Comparison of ENCODE assay signal across 18 cellular contexts in genomic region chr2:133140620-133141019, GRCh38.
"Had no signal": no experiment of that assay in that cellular context is flagged by ENCODE, and none has a peak within 500 bp of the region (broad histone marks: within the 10 kb centered on the region; RNA-seq: fewer than 3 reads in every experiment).

No MANE protein-coding gene starts in this region.

- H3K79me2 ChIP-seq: hepatocyte had no signal

- H2AFZ ChIP-seq: hepatocyte had no signal

- H3K27me3 ChIP-seq: breast epithelium, hepatocyte, left lung, tibial artery had no signal

- H3K27ac ChIP-seq: breast epithelium, hepatocyte, left lung, tibial artery had no signal

- H3K9me3 Mint-ChIP-seq: stimulated activated naive B cell treated with anti-CD40 and anti-IgM and Interleukin-4, amounts not matched to agents 10 μg/mL and 1 μg/mL and 100 μg/mL, for 72 hours had no signal

- ATAC-seq: activated CD4-positive, CD25-positive, alpha-beta regulatory T cell treated with anti-CD3 and anti-CD28 coated beads, Interleukin-2, amount 50 U/mL, for 24 hours; activated T-helper 17 cell treated with anti-CD3 and anti-CD28 coated beads, Interleukin-2, amount 50 U/mL, for 72 hours; esophagus mucosa; left lung; mucosa of descending colon; naive thymus-derived CD4-positive, alpha-beta T cell; stimulated activated naive B cell treated with anti-CD40 and anti-IgM and Interleukin-4, amounts not matched to agents 10 μg/mL and 1 μg/mL and 100 μg/mL, for 72 hours had no signal

- H3K36me3 Mint-ChIP-seq: naive thymus-derived CD4-positive, alpha-beta T cell; stimulated activated naive B cell treated with anti-CD40 and anti-IgM and Interleukin-4, amounts not matched to agents 10 μg/mL and 1 μg/mL and 100 μg/mL, for 72 hours had no signal

- H3K4me2 ChIP-seq: hepatocyte had no signal

- H3K36me3 ChIP-seq: breast epithelium, left lung, tibial artery had no signal

- H3K4me3 Mint-ChIP-seq: activated T-helper 17 cell treated with anti-CD3 and anti-CD28 coated beads, Interleukin-2, amount 50 U/mL, for 72 hours; naive thymus-derived CD4-positive, alpha-beta T cell; stimulated activated naive B cell treated with anti-CD40 and anti-IgM and Interleukin-4, amounts not matched to agents 10 μg/mL and 1 μg/mL and 100 μg/mL, for 72 hours had no signal

- H3K27ac Mint-ChIP-seq: activated T-helper 17 cell treated with anti-CD3 and anti-CD28 coated beads, Interleukin-2, amount 50 U/mL, for 72 hours; naive thymus-derived CD4-positive, alpha-beta T cell; stimulated activated naive B cell treated with anti-CD40 and anti-IgM and Interleukin-4, amounts not matched to agents 10 μg/mL and 1 μg/mL and 100 μg/mL, for 72 hours had no signal

- H3K27me3 Mint-ChIP-seq: activated T-helper 17 cell treated with anti-CD3 and anti-CD28 coated beads, Interleukin-2, amount 50 U/mL, for 72 hours; naive thymus-derived CD4-positive, alpha-beta T cell had no signal

- H3K4me1 ChIP-seq: breast epithelium, left lung, tibial artery had no signal

- H3K4me3 ChIP-seq: breast epithelium, hepatocyte, left lung, mucosa of descending colon, tibial artery had no signal

- DNase-seq: activated naive CD4-positive, alpha-beta T cell treated with Interleukin-2 at 50 U/mL for 16 hours; activated T-cell treated with anti-CD3 and anti-CD28 coated beads for 4 hours; dermis blood vessel endothelial cell; left lung; mammary epithelial cell; mucosa of descending colon; naive thymus-derived CD4-positive, alpha-beta T cell; posterior cingulate gyrus; stimulated activated CD4-positive, alpha-beta T cell treated with anti-CD3 and anti-CD28 coated beads, Interleukin-2, amount 100 ng/mL, for 48 hours; stimulated activated naive B cell treated with anti-CD40 and anti-IgM and Interleukin-4, amounts not matched to agents 10 μg/mL and 1 μg/mL and 100 μg/mL, for 72 hours; tibial artery had no signal

- FAIRE-seq: keratinocyte, urothelium cell line had no signal

- H3K9me3 ChIP-seq: breast epithelium, left lung, mucosa of descending colon, tibial artery had no signal

- H3K4me1 Mint-ChIP-seq: activated T-helper 17 cell treated with anti-CD3 and anti-CD28 coated beads, Interleukin-2, amount 50 U/mL, for 72 hours; naive thymus-derived CD4-positive, alpha-beta T cell; stimulated activated naive B cell treated with anti-CD40 and anti-IgM and Interleukin-4, amounts not matched to agents 10 μg/mL and 1 μg/mL and 100 μg/mL, for 72 hours had no signal
